ENCODE assay signal across 1 cellular context in the genomic region with DNA sequence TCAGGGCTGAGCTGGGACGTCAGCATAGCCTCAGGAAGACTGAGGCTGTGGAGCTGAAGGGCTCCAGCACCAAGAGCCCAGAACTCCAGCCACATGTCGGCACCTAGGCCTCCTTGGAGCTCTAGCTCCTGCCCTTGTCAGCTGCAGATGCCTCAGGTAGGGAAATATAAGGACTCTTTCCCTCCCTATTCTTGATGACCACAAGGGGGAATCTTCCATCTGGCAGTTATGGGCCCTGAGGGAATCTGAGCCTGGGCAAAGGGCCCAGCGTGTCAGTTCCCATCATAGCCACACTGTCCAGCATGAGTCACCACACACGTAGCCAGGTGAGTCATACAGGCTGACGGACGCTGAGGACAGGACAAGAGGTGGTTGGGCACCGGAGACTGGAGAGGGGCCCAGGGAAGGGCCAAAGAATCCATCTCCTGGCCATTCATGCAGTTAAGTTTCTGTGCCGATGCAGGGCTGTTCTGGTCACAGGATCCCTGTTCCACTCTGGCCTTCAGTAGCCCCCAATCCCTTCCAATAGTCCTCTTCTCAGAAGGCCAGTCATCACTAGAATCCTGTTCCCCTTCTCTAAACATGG.
A peak's percentile ranks its signal among the peaks of the same experiment; 100 is the strongest.
TF ChIP-seq lines count a peak whose summit lies in the region.

No MANE protein-coding gene starts in this region.

TF ChIP-seq in HepG2, 621 proteins besides CTCF, POLR2A, EP300 and RAD21 (continues in another document):
- TF ChIP-seq ZNF333 (CRISPR knock-in tag; IDR thresholded peaks at IDR 0.05; ENCODE audit: borderline replicate concordance) (no peak), SMAD1 (CRISPR knock-in tag; IDR thresholded peaks at IDR 0.05; ENCODE audit: borderline replicate concordance, low read depth) (peak; percentile 70; the same call in 1 of the 2 replicates), ZFP36 (IDR thresholded peaks at IDR 0.05; ENCODE audit: borderline replicate concordance, low read depth, low read length, partially characterized antibody) (no peak), ZEB1 (IDR thresholded peaks at IDR 0.05; ENCODE audit: insufficient replicate concordance, low read depth) (peak; percentile 65), ZNF737 (CRISPR knock-in tag; IDR thresholded peaks at IDR 0.05; ENCODE audit: borderline replicate concordance) (no peak), CBX1 (IDR thresholded peaks at IDR 0.05; ENCODE audit: low read depth) (peak; percentile 84), JUND (CRISPR knock-in tag; IDR thresholded peaks at IDR 0.05) (peak; percentile 100), GATAD2A (CRISPR knock-in tag; IDR thresholded peaks at IDR 0.05) (peak; percentile 92), IRF2 (CRISPR knock-in tag; IDR thresholded peaks at IDR 0.05) (peak; percentile 96), PITX1 (CRISPR knock-in tag; IDR thresholded peaks at IDR 0.05) (0 out of 2 replicates have a peak, but pooled peaks have one; percentile 34), SRY (CRISPR knock-in tag; IDR thresholded peaks at IDR 0.05) (0 out of 2 replicates have a peak, but pooled peaks have one; percentile 60)
- TF ChIP-seq, protein P1, sequence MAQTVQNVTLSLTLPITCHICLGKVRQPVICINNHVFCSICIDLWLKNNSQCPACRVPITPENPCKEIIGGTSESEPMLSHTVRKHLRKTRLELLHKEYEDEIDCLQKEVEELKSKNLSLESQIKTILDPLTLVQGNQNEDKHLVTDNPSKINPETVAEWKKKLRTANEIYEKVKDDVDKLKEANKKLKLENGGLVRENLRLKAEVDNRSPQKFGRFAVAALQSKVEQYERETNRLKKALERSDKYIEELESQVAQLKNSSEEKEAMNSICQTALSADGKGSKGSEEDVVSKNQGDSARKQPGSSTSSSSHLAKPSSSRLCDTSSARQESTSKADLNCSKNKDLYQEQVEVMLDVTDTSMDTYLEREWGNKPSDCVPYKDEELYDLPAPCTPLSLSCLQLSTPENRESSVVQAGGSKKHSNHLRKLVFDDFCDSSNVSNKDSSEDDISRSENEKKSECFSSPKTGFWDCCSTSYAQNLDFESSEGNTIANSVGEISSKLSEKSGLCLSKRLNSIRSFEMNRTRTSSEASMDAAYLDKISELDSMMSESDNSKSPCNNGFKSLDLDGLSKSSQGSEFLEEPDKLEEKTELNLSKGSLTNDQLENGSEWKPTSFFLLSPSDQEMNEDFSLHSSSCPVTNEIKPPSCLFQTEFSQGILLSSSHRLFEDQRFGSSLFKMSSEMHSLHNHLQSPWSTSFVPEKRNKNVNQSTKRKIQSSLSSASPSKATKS (CRISPR knock-in tag; IDR thresholded peaks at IDR 0.05): no peak
- TF ChIP-seq, protein P2, sequence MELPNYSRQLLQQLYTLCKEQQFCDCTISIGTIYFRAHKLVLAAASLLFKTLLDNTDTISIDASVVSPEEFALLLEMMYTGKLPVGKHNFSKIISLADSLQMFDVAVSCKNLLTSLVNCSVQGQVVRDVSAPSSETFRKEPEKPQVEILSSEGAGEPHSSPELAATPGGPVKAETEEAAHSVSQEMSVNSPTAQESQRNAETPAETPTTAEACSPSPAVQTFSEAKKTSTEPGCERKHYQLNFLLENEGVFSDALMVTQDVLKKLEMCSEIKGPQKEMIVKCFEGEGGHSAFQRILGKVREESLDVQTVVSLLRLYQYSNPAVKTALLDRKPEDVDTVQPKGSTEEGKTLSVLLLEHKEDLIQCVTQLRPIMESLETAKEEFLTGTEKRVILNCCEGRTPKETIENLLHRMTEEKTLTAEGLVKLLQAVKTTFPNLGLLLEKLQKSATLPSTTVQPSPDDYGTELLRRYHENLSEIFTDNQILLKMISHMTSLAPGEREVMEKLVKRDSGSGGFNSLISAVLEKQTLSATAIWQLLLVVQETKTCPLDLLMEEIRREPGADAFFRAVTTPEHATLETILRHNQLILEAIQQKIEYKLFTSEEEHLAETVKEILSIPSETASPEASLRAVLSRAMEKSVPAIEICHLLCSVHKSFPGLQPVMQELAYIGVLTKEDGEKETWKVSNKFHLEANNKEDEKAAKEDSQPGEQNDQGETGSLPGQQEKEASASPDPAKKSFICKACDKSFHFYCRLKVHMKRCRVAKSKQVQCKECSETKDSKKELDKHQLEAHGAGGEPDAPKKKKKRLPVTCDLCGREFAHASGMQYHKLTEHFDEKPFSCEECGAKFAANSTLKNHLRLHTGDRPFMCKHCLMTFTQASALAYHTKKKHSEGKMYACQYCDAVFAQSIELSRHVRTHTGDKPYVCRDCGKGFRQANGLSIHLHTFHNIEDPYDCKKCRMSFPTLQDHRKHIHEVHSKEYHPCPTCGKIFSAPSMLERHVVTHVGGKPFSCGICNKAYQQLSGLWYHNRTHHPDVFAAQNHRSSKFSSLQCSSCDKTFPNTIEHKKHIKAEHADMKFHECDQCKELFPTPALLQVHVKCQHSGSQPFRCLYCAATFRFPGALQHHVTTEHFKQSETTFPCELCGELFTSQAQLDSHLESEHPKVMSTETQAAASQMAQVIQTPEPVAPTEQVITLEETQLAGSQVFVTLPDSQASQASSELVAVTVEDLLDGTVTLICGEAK (IDR thresholded peaks at IDR 0.05): no peak
- TF ChIP-seq, protein P2 (CRISPR knock-in tag; IDR thresholded peaks at IDR 0.05): 0 out of 2 replicates have a peak, but pooled peaks have one; percentile 45
- TF ChIP-seq, protein P3, sequence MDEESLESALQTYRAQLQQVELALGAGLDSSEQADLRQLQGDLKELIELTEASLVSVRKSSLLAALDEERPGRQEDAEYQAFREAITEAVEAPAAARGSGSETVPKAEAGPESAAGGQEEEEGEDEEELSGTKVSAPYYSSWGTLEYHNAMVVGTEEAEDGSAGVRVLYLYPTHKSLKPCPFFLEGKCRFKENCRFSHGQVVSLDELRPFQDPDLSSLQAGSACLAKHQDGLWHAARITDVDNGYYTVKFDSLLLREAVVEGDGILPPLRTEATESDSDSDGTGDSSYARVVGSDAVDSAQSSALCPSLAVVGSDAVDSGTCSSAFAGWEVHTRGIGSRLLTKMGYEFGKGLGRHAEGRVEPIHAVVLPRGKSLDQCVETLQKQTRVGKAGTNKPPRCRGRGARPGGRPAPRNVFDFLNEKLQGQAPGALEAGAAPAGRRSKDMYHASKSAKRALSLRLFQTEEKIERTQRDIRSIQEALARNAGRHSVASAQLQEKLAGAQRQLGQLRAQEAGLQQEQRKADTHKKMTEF (CRISPR knock-in tag; IDR thresholded peaks at IDR 0.05): peak; percentile 95
- TF ChIP-seq, protein P4, sequence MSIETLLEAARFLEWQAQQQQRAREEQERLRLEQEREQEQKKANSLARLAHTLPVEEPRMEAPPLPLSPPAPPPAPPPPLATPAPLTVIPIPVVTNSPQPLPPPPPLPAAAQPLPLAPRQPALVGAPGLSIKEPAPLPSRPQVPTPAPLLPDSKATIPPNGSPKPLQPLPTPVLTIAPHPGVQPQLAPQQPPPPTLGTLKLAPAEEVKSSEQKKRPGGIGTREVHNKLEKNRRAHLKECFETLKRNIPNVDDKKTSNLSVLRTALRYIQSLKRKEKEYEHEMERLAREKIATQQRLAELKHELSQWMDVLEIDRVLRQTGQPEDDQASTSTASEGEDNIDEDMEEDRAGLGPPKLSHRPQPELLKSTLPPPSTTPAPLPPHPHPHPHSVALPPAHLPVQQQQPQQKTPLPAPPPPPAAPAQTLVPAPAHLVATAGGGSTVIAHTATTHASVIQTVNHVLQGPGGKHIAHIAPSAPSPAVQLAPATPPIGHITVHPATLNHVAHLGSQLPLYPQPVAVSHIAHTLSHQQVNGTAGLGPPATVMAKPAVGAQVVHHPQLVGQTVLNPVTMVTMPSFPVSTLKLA (IDR thresholded peaks at IDR 0.05): peak; percentile 74
- TF ChIP-seq, protein P5, sequence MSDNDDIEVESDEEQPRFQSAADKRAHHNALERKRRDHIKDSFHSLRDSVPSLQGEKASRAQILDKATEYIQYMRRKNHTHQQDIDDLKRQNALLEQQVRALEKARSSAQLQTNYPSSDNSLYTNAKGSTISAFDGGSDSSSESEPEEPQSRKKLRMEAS (IDR thresholded peaks at IDR 0.05): peak; percentile 67
- TF ChIP-seq, protein P6, sequence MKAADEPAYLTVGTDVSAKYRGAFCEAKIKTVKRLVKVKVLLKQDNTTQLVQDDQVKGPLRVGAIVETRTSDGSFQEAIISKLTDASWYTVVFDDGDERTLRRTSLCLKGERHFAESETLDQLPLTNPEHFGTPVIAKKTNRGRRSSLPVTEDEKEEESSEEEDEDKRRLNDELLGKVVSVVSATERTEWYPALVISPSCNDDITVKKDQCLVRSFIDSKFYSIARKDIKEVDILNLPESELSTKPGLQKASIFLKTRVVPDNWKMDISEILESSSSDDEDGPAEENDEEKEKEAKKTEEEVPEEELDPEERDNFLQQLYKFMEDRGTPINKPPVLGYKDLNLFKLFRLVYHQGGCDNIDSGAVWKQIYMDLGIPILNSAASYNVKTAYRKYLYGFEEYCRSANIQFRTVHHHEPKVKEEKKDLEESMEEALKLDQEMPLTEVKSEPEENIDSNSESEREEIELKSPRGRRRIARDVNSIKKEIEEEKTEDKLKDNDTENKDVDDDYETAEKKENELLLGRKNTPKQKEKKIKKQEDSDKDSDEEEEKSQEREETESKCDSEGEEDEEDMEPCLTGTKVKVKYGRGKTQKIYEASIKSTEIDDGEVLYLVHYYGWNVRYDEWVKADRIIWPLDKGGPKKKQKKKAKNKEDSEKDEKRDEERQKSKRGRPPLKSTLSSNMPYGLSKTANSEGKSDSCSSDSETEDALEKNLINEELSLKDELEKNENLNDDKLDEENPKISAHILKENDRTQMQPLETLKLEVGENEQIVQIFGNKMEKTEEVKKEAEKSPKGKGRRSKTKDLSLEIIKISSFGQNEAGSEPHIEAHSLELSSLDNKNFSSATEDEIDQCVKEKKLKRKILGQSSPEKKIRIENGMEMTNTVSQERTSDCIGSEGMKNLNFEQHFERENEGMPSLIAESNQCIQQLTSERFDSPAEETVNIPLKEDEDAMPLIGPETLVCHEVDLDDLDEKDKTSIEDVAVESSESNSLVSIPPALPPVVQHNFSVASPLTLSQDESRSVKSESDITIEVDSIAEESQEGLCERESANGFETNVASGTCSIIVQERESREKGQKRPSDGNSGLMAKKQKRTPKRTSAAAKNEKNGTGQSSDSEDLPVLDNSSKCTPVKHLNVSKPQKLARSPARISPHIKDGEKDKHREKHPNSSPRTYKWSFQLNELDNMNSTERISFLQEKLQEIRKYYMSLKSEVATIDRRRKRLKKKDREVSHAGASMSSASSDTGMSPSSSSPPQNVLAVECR (CRISPR knock-in tag; IDR thresholded peaks at IDR 0.05; ENCODE audit: borderline replicate concordance): peak; percentile 87; the same call in 1 of the 2 replicates
